In genomic region chr2:127220102-127220806, GRCh38 we compare ENCODE assay signal across 8 cellular contexts. TPM values are rescaled to one million over a fixed set of nuclear protein-coding genes. Genes with fewer than 3 reads are reported as not detected.
DNase-seq lines count a peak whose midpoint lies in the region; ATAC-seq and TF ChIP-seq lines count a peak whose summit lies in the region.

CYP27C1 (minus strand) TSS chr2:127220299; CDS start chr2:127220270, 29 bp downstream.

- H3K4me3 ChIP-seq in HEK293 (ENCODE audit: low read depth, low read length) (peak within 1 kb of the TSS; percentile 58), rectal smooth muscle tissue (ENCODE audit: low read length) (peak within 1 kb of the TSS; percentile 52)

- no peaks in the 10 kb centered on the region for H3K9me3 ChIP-seq in HEK293 (ENCODE audit: control insufficient read depth, insufficient read depth, low read depth, low read length)

- POLR2A ChIA-PET in HEK293 (lab: Yijun Ruan, JAX) (no interaction called here), WTC11 (lab: Charles Lee) (interaction anchor here (0.6 kb wide), 1 partner anchor 66 kb away, joined by 3 read pairs; no protein-coding TSS in a partner anchor)

- H3K27ac ChIP-seq in HEK293 (ENCODE audit: extremely low read depth, low read depth, low read length) = peak within 1 kb of the TSS; percentile 72; the same call in 1 of the 2 replicates
- H3K27ac ChIP-seq in rectal smooth muscle tissue (ENCODE audit: low read depth, low read length) = no peak within 1 kb of the TSS

- CTCF ChIA-PET in HEK293 (lab: Yijun Ruan, JAX) (interaction anchor here (0.6 to 0.8 kb wide), 2 partner anchors 74 to 259 kb away, joined by 3 read pairs; partner anchors contain the start of gene ERCC3), WTC11 (lab: Charles Lee) (interaction anchor here (1.2 to 1.5 kb wide), 2 partner anchors 9 to 23 kb away, joined by 4 to 5 read pairs; no protein-coding TSS in a partner anchor)

- no peaks in the 10 kb centered on the region for H3K9me3 Mint-ChIP-seq in WTC11

- H3K27me3 Mint-ChIP-seq in WTC11 (ENCODE audit: low read depth) = peaks cover 38% of the 10 kb centered on the region

- H3K4me1 ChIP-seq in HEK293 (ENCODE audit: control insufficient read depth, insufficient read depth, low read length) (peaks cover 9% of the 10 kb centered on the region), rectal smooth muscle tissue (ENCODE audit: control insufficient read depth, insufficient read depth, low read length) (no peaks in the 10 kb centered on the region)

- peaks cover 22% of the 10 kb centered on the region for H3K27me3 ChIP-seq in rectal smooth muscle tissue (ENCODE audit: control insufficient read depth, insufficient read depth, low read length)

- H3K36me3 ChIP-seq in HEK293 (ENCODE audit: control insufficient read depth in 2 of 2, insufficient read depth in 1 of 2, low read length in 2 of 2) = no peaks in the 10 kb centered on the region
- H3K36me3 ChIP-seq in rectal smooth muscle tissue (ENCODE audit: control insufficient read depth, insufficient read depth, low read length) = no peaks in the 10 kb centered on the region

- H3K9ac ChIP-seq in rectal smooth muscle tissue (ENCODE audit: low read length) = no peak within 1 kb of the TSS

- no peak for TF ChIP-seq CTCF in HEK293 (tag by site-specific recombination; IDR thresholded peaks at IDR 0.05)
- TF ChIP-seq CTCF in WTC11 (IDR thresholded peaks at IDR 0.05) = no peak

- no peaks in the 10 kb centered on the region for H3K36me3 Mint-ChIP-seq in WTC11

- DNase-seq in WTC11 (ENCODE audit: low spot score) (peak; percentile 45), glomerular visceral epithelial cell (ENCODE audit: extremely low spot score) (peak; percentile 26), AG08395 (ENCODE audit: low spot score) (no peak), NOMO-1 treated with DMSO at 0.1 percent for 48 hours (lab: John Stamatoyannopoulos, UW; ENCODE audit: unreplicated experiment) (no peak)

- peaks cover 32% of the 10 kb centered on the region for H3K4me1 Mint-ChIP-seq in WTC11

- H3K27ac Mint-ChIP-seq in WTC11 = peak within 1 kb of the TSS; percentile 61

- H3K4me3 Mint-ChIP-seq in WTC11 = peak within 1 kb of the TSS; percentile 95

- ATAC-seq in WTC11 (peak; percentile 29), HG02981 (IDR thresholded peaks at IDR 0.05; ENCODE audit: unreplicated experiment) (no peak), HG02970 (IDR thresholded peaks at IDR 0.05; ENCODE audit: low FRiP score, unreplicated experiment) (no peak)

TF ChIP-seq in HEK293, 187 proteins besides CTCF, POLR2A, EP300 and RAD21:
- peak; percentile 61; the same call in 1 of the 2 replicates for TF ChIP-seq TRIM28 (IDR thresholded peaks at IDR 0.05; ENCODE audit: borderline replicate concordance, low read length)
- peak; percentile 90 for TF ChIP-seq PRDM4 (tag by site-specific recombination; IDR thresholded peaks at IDR 0.05)
- no peak for TF ChIP-seq ZNF76 (tag by site-specific recombination; IDR thresholded peaks at IDR 0.05; ENCODE audit: borderline replicate concordance, low read depth)

TF ChIP-seq in WTC11, 78 proteins besides CTCF, POLR2A, EP300 and RAD21:
- TF ChIP-seq CREM (CRISPR knock-in tag; IDR thresholded peaks at IDR 0.05) = no peak
- TF ChIP-seq ZNF512 (CRISPR knock-in tag; IDR thresholded peaks at IDR 0.05; ENCODE audit: borderline replicate concordance) = no peak
- no peak for TF ChIP-seq EMX1 (CRISPR knock-in tag; IDR thresholded peaks at IDR 0.05)
- no peak for TF ChIP-seq RORB (CRISPR knock-in tag; IDR thresholded peaks at IDR 0.05)
- TF ChIP-seq NR3C1 (CRISPR knock-in tag; conservative IDR thresholded peaks at IDR 0.05; ENCODE audit: low read depth) = no peak
- TF ChIP-seq OVOL2 (CRISPR knock-in tag; IDR thresholded peaks at IDR 0.05; ENCODE audit: borderline replicate concordance) = no peak
- no peak for TF ChIP-seq CREB1 (CRISPR knock-in tag; IDR thresholded peaks at IDR 0.05)
- TF ChIP-seq ZNF138 (CRISPR knock-in tag; conservative IDR thresholded peaks at IDR 0.05) = no peak
- TF ChIP-seq GRHL2 (CRISPR knock-in tag; IDR thresholded peaks at IDR 0.05; ENCODE audit: insufficient replicate concordance, severe bottlenecking) = no peak
- no peak for TF ChIP-seq NFATC4 (CRISPR knock-in tag; IDR thresholded peaks at IDR 0.05)
- no peak for TF ChIP-seq RELA (CRISPR knock-in tag; IDR thresholded peaks at IDR 0.05; ENCODE audit: borderline replicate concordance)
- TF ChIP-seq ZSCAN18 (CRISPR knock-in tag; IDR thresholded peaks at IDR 0.05) = no peak

RNA-seq across cellular contexts. Expression of gene CYP27C1, which starts in this region (rescaled TPM):
- 2.1 to 2.9 TPM (median 2.4 TPM) in 3 replicates for total RNA-seq in WTC11 (2021)

Comparison
In these comparisons a context has a peak if more than half of its experiments do, and no peak if none do; other contexts are left out.
1. DNase-seq: peak in WTC11 (single experiment) and glomerular visceral epithelial cell (single experiment); none in AG08395 (single experiment) and NOMO-1 treated with DMSO at 0.1 percent for 48 hours (single experiment).